Comparison of ENCODE assay signal across 9 cellular contexts in genomic region chr11:62850911-62851806, GRCh38.
DNase-seq lines count a peak whose midpoint lies in the region; ATAC-seq and TF ChIP-seq lines count a peak whose summit lies in the region.
"Had no signal": no experiment of that assay in that cellular context is flagged by ENCODE, and none has a peak within 500 bp of the region (broad histone marks: within the 10 kb centered on the region; RNA-seq: fewer than 3 reads in every experiment).

No MANE protein-coding gene starts in this region.

- H3K27ac ChIP-seq in HUES48 (ENCODE audit: low read depth, low read length) = peak overlapping the region; percentile 99
- peak overlapping the region; percentile 7 for H3K27ac ChIP-seq in VCaP
- no peak overlapping the region for H3K27ac ChIP-seq in caudate nucleus (ENCODE audit: low read depth, low read length)

- H3K27me3 ChIP-seq in HUES48 (ENCODE audit: control insufficient read depth, insufficient read depth, low read length) = no peaks in the 10 kb centered on the region

- H3K4me1 ChIP-seq in HUES48 (ENCODE audit: control insufficient read depth, insufficient read depth, low read length) = peaks cover 13% of the 10 kb centered on the region; the same call in 1 of the 2 replicates

- H3K27me3 Mint-ChIP-seq in nephron (ENCODE audit: low read depth) = no peaks in the 10 kb centered on the region

- H3K4me3 Mint-ChIP-seq in nephron = peak overlapping the region; percentile 38 to 76 (median 62)

- DNase-seq in NCI-H2171 (lab: John Stamatoyannopoulos, UW) (peak; percentile 15), NCI-H2171 treated with DMSO at 0.1 percent for 48 hours (lab: John Stamatoyannopoulos, UW) (no peak), caudate nucleus (lab: John Stamatoyannopoulos, UW) (no peak)
- DNase-seq: effector CD8-positive, alpha-beta T cell had no signal

- H3K27ac Mint-ChIP-seq in nephron = peak overlapping the region in 1 of 3 experiments; percentile 42

- H3K4me3 ChIP-seq in HUES48 (ENCODE audit: low read depth, low read length) = peak overlapping the region; percentile 90

- peaks cover 41% of the 10 kb centered on the region for H3K36me3 Mint-ChIP-seq in nephron (ENCODE audit: low read depth)

- TF ChIP-seq CTCF in VCaP (conservative IDR thresholded peaks at IDR 0.05) (no peak), nephron (IDR thresholded peaks at IDR 0.05; ENCODE audit: unreplicated experiment in 3 of 3) (no peak)

- no peaks in the 10 kb centered on the region for H3K9me3 ChIP-seq in HUES48 (ENCODE audit: control insufficient read depth, insufficient read depth, low read length)

- ATAC-seq in HG02798 (IDR thresholded peaks at IDR 0.05; ENCODE audit: poor library complexity, unreplicated experiment) = no peak
- ATAC-seq in GM21360 (IDR thresholded peaks at IDR 0.05; ENCODE audit: unreplicated experiment) = no peak

- no peaks in the 10 kb centered on the region for H3K9me3 Mint-ChIP-seq in nephron

- 0 out of 2 replicates have a peak overlapping the region, but pooled peaks have one; percentile 99 for H3K9ac ChIP-seq in HUES48 (ENCODE audit: low read depth, low read length)

- peaks cover 40% of the 10 kb centered on the region for H3K36me3 ChIP-seq in HUES48 (ENCODE audit: control insufficient read depth, insufficient read depth, low read length)

- H3K4me1 Mint-ChIP-seq in nephron = peaks cover 40% of the 10 kb centered on the region
